ENCODE assay signal across 2 cellular contexts in the genomic region with DNA sequence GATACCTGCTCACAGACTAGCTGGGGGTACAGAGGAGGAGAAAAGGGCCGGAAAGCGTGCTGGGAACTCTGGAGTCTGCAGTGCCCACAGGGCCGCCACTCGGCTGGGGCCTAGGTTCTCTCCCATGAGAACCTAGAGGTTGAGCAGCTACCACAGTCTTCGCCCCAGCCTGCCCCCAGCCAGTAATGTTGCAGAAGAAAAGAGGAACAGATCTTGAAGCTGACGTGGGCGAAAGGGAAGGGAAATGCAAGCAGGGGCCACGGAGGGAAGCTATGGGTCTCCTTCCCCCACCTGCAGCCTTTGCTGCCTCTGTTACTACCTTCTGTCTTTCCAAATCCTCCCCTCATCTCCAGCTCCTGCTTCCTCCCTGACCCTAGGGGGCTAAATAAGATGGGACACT.
TF ChIP-seq lines count a peak whose summit lies in the region.

No MANE protein-coding gene starts in this region.

TF ChIP-seq in HepG2, 621 proteins besides CTCF, POLR2A, EP300 and RAD21:
- TF ChIP-seq NR2F2 (IDR thresholded peaks at IDR 0.05; ENCODE audit: borderline replicate concordance, low read depth) (no peak), ZNF773 (CRISPR knock-in tag; IDR thresholded peaks at IDR 0.05; ENCODE audit: borderline replicate concordance) (no peak), DPF2 (CRISPR knock-in tag; IDR thresholded peaks at IDR 0.05; ENCODE audit: borderline replicate concordance, low read depth) (no peak), ZNF225 (CRISPR knock-in tag; IDR thresholded peaks at IDR 0.05) (no peak), ZNF282 (IDR thresholded peaks at IDR 0.05; ENCODE audit: partially characterized antibody) (no peak)

TF ChIP-seq in SK-N-SH, 30 proteins besides CTCF, POLR2A, EP300 and RAD21:
- no peak for TF ChIP-seq FOSL2 (IDR thresholded peaks at IDR 0.05; ENCODE audit: borderline replicate concordance, low read depth)
- TF ChIP-seq MXI1 (IDR thresholded peaks at IDR 0.05; ENCODE audit: low read depth, low read length): no peak
- TF ChIP-seq GATA2 (CRISPR knock-in tag; IDR thresholded peaks at IDR 0.05): no peak
- TF ChIP-seq, protein P1, sequence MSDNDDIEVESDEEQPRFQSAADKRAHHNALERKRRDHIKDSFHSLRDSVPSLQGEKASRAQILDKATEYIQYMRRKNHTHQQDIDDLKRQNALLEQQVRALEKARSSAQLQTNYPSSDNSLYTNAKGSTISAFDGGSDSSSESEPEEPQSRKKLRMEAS (IDR thresholded peaks at IDR 0.05; ENCODE audit: low read depth): no peak
- no peak for TF ChIP-seq SMC3 (IDR thresholded peaks at IDR 0.05; ENCODE audit: low read depth, low read length)
- TF ChIP-seq, protein P2, sequence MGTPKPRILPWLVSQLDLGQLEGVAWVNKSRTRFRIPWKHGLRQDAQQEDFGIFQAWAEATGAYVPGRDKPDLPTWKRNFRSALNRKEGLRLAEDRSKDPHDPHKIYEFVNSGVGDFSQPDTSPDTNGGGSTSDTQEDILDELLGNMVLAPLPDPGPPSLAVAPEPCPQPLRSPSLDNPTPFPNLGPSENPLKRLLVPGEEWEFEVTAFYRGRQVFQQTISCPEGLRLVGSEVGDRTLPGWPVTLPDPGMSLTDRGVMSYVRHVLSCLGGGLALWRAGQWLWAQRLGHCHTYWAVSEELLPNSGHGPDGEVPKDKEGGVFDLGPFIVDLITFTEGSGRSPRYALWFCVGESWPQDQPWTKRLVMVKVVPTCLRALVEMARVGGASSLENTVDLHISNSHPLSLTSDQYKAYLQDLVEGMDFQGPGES (IDR thresholded peaks at IDR 0.05; ENCODE audit: low read depth, low read length): no peak
- TF ChIP-seq GABPA (IDR thresholded peaks at IDR 0.05; ENCODE audit: low read depth): no peak
- TF ChIP-seq RCOR1 (IDR thresholded peaks at IDR 0.05; ENCODE audit: low read length): no peak
- TF ChIP-seq YY1 (IDR thresholded peaks at IDR 0.05; ENCODE audit: low read depth): no peak
- TF ChIP-seq, protein P3, sequence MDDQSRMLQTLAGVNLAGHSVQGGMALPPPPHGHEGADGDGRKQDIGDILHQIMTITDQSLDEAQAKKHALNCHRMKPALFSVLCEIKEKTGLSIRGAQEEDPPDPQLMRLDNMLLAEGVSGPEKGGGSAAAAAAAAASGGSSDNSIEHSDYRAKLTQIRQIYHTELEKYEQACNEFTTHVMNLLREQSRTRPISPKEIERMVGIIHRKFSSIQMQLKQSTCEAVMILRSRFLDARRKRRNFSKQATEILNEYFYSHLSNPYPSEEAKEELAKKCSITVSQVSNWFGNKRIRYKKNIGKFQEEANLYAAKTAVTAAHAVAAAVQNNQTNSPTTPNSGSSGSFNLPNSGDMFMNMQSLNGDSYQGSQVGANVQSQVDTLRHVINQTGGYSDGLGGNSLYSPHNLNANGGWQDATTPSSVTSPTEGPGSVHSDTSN (IDR thresholded peaks at IDR 0.05): no peak
- TF ChIP-seq NFIC (IDR thresholded peaks at IDR 0.05; ENCODE audit: borderline replicate concordance): no peak
- no peak for TF ChIP-seq TCF12 (IDR thresholded peaks at IDR 0.05)
